In the genomic region with DNA sequence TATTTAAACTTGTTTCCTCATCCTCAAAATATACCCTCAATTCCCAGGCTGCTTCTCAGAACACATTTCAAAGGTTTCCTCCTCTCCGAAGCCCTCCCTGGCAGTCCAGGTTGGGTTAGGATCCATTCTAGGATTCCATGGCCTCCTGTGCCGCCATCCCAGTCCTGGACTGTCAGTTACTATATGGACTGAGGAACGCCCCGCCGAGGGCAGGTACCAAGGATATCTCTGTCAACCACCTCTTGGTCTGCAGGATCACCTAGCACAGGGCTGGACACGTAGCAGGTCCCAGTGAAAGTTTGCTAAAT, we compare ENCODE assay signal across 7 cellular contexts. TPM values are rescaled to one million over a fixed set of nuclear protein-coding genes. Genes with fewer than 3 reads are reported as not detected.
A peak's percentile ranks its signal among the peaks of the same experiment; 100 is the strongest.
DNase-seq lines count a peak whose midpoint lies in the region; ATAC-seq and TF ChIP-seq lines count a peak whose summit lies in the region.
"Had no signal": no experiment of that assay in that cellular context is flagged by ENCODE, and none has a peak within 500 bp of the region (broad histone marks: within the 10 kb centered on the region; RNA-seq: fewer than 3 reads in every experiment).

No MANE protein-coding gene starts in this region.

- TF ChIP-seq CTCF in WTC11 (IDR thresholded peaks at IDR 0.05) (no peak), PC-9 (conservative IDR thresholded peaks at IDR 0.05) (no peak)

- DNase-seq in CD4-positive, CD25-positive, alpha-beta regulatory T cell: no peak
- DNase-seq in WTC11 (ENCODE audit: low spot score) (no peak), PC-9 (no peak), AML-193 (lab: John Stamatoyannopoulos, UW) (no peak)
- no peak for DNase-seq in stimulated activated CD4-positive, alpha-beta T cell treated with anti-CD3 and anti-CD28 coated beads, Interleukin-2, amount 100 ng/mL, for 24 hours
- DNase-seq: cortex of kidney had no signal

- no peak overlapping the region for H3K27ac ChIP-seq in CD4-positive, CD25-positive, alpha-beta regulatory T cell (ENCODE audit: insufficient read depth, low read length, poor library complexity, severe bottlenecking)
- H3K27ac ChIP-seq in mucosa of rectum (ENCODE audit: low read depth in 2 of 2, low read length in 2 of 2): peak overlapping the region; percentile 78 to 97
- H3K27ac ChIP-seq in PC-9: no peak overlapping the region

- peaks cover 9 to 22% (median 15%) of the 10 kb centered on the region in 4 donors for H3K4me1 Mint-ChIP-seq in CD4-positive, CD25-positive, alpha-beta regulatory T cell
- H3K4me1 Mint-ChIP-seq in WTC11: peaks cover 24% of the 10 kb centered on the region

- H3K36me3 Mint-ChIP-seq in CD4-positive, CD25-positive, alpha-beta regulatory T cell: peaks cover 3% of the 10 kb centered on the region
- peaks cover 17% of the 10 kb centered on the region for H3K36me3 Mint-ChIP-seq in WTC11

- H3K9me3 Mint-ChIP-seq in CD4-positive, CD25-positive, alpha-beta regulatory T cell: no peaks in the 10 kb centered on the region
- no peaks in the 10 kb centered on the region for H3K9me3 Mint-ChIP-seq in WTC11

- no peak overlapping the region for H3K4me3 ChIP-seq in CD4-positive, CD25-positive, alpha-beta regulatory T cell (ENCODE audit: low read depth, low read length)
- peak overlapping the region in 1 of 2 donors; percentile 9 for H3K4me3 ChIP-seq in mucosa of rectum (ENCODE audit: low read length in 2 of 2)
- no peak overlapping the region for H3K4me3 ChIP-seq in PC-9

- no peaks in the 10 kb centered on the region for H3K27me3 ChIP-seq in CD4-positive, CD25-positive, alpha-beta regulatory T cell (ENCODE audit: control insufficient read depth, insufficient read depth, low read length)
- no peaks in the 10 kb centered on the region for H3K27me3 ChIP-seq in mucosa of rectum (ENCODE audit: control insufficient read depth in 2 of 2, insufficient read depth in 2 of 2, low read length in 2 of 2)
- no peaks in the 10 kb centered on the region for H3K27me3 ChIP-seq in PC-9 (ENCODE audit: insufficient read depth, low read depth)

- BruUV-seq in PC-9 (replicated peaks; lab: Mats Ljungman, UMichigan): no TSS peak

- intact Hi-C loops in PC-9 (cut with micrococcal nuclease; ENCODE audit: unreplicated experiment): no loop called here

- no peak overlapping the region for H3K4me2 ChIP-seq in PC-9

- H3K9ac ChIP-seq in mucosa of rectum (ENCODE audit: low read depth in 1 of 2, low read length in 2 of 2): peak overlapping the region; percentile 9 to 98

- peak overlapping the region; percentile 69 to 99 (median 70) for H3K4me3 Mint-ChIP-seq in CD4-positive, CD25-positive, alpha-beta regulatory T cell
- H3K4me3 Mint-ChIP-seq in WTC11: peak overlapping the region; percentile 58

- peak overlapping the region in 1 of 3 donors; percentile 62 for H3K27ac Mint-ChIP-seq in CD4-positive, CD25-positive, alpha-beta regulatory T cell
- peak overlapping the region; percentile 99 for H3K27ac Mint-ChIP-seq in WTC11

- no peaks in the 10 kb centered on the region for H3K9me2 ChIP-seq in PC-9 (ENCODE audit: insufficient read depth)

- POLR2A ChIA-PET in WTC11 (lab: Charles Lee): interaction anchor here (1.5 to 3.9 kb wide), 3 partner anchors 19 to 25 kb away, joined by 3 to 32 read pairs (median 3); partner anchors contain the start of genes BLVRB and SERTAD1
- POLR2A ChIA-PET in PC-9 (lab: Charles Lee; ENCODE audit: unreplicated experiment): no interaction called here

- peaks cover 33% of the 10 kb centered on the region; the same call in 1 of the 2 replicates for H3F3A ChIP-seq in PC-9 (ENCODE audit: insufficient read depth, low read depth)

- no peak for ATAC-seq in CD4-positive, CD25-positive, alpha-beta regulatory T cell (ENCODE audit: low read depth in 2 of 2)
- ATAC-seq in WTC11: no peak

- peaks cover 6% of the 10 kb centered on the region for H3K27me3 Mint-ChIP-seq in CD4-positive, CD25-positive, alpha-beta regulatory T cell
- H3K27me3 Mint-ChIP-seq in WTC11 (ENCODE audit: low read depth): no peaks in the 10 kb centered on the region

- CTCF ChIA-PET in WTC11 (lab: Charles Lee): no interaction called here
- CTCF ChIA-PET in PC-9 (lab: Charles Lee): no interaction called here

- H3K9me3 ChIP-seq in CD4-positive, CD25-positive, alpha-beta regulatory T cell (ENCODE audit: control insufficient read depth in 2 of 2, low read length in 2 of 2): no peaks in the 10 kb centered on the region
- H3K9me3 ChIP-seq in mucosa of rectum (ENCODE audit: control insufficient read depth in 2 of 2, low read length in 2 of 2): no peaks in the 10 kb centered on the region
- no peaks in the 10 kb centered on the region for H3K9me3 ChIP-seq in PC-9 (ENCODE audit: insufficient read depth, low read depth)

- no peak overlapping the region for H2AFZ ChIP-seq in PC-9

- peaks cover 12% of the 10 kb centered on the region for H3K36me3 ChIP-seq in CD4-positive, CD25-positive, alpha-beta regulatory T cell (ENCODE audit: control insufficient read depth, insufficient read depth, low read length)
- H3K36me3 ChIP-seq in mucosa of rectum (ENCODE audit: control insufficient read depth in 2 of 2, insufficient read depth in 2 of 2, low read length in 2 of 2) (peaks cover 21 to 26% of the 10 kb centered on the region in 2 donors), PC-9 (ENCODE audit: low read depth) (peaks cover 6% of the 10 kb centered on the region; the same call in 1 of the 2 replicates)

- H3K79me2 ChIP-seq in PC-9 (ENCODE audit: low read depth): peaks cover 30% of the 10 kb centered on the region

- H3K4me1 ChIP-seq in CD4-positive, CD25-positive, alpha-beta regulatory T cell (ENCODE audit: control insufficient read depth, insufficient read depth, low read length, poor library complexity, severe bottlenecking): peaks cover 5% of the 10 kb centered on the region
- H3K4me1 ChIP-seq in mucosa of rectum (ENCODE audit: control insufficient read depth in 2 of 2, insufficient read depth in 2 of 2, low read length in 2 of 2) (peaks cover 10 to 22% of the 10 kb centered on the region in 2 donors), PC-9 (replicated peaks; ENCODE audit: insufficient read depth) (peaks cover 12% of the 10 kb centered on the region)

- peaks cover 20% of the 10 kb centered on the region for H4K20me1 ChIP-seq in PC-9 (ENCODE audit: insufficient read depth)

TF ChIP-seq in WTC11, 78 proteins besides CTCF, POLR2A, EP300 and RAD21 (continues in another document):
- TF ChIP-seq IRF2 (CRISPR knock-in tag; IDR thresholded peaks at IDR 0.05; ENCODE audit: borderline replicate concordance, low read depth) (no peak), NFATC4 (CRISPR knock-in tag; IDR thresholded peaks at IDR 0.05) (no peak), FOXJ3 (CRISPR knock-in tag; IDR thresholded peaks at IDR 0.05; ENCODE audit: borderline replicate concordance) (no peak), E2F5 (CRISPR knock-in tag; IDR thresholded peaks at IDR 0.05) (no peak)
- TF ChIP-seq, protein P1, sequence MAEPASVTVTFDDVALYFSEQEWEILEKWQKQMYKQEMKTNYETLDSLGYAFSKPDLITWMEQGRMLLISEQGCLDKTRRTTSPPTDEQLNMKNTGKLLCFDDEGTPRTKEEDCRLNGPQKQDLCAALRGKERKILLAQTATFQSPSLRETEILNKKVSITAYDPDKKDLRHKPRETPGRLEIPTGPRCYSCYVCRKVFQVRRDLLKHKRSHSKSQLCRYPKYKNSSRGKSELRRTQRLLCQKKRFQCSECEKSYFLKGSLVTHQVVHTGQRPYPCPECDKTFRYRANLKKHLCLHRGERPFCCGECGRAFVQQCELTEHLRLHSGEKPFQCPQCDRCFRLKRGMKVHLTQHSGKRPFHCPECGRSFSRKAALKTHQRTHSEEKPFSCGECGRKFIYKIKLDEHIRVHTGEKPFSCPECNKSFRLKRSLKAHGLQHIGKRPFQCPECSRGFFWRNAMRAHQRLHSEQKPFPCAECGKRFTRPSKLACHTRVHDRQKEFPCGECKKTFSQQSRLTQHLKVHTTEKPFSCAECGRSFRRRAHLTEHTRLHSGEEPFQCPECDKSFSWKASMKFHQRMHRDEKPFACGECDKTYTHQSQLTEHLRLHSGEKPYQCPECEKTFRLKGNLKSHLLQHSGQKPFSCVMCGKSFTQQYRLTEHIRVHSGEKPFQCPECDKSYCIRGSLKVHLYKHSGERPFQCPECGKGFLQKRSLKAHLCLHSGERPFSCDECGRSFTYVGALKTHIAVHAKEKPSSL (CRISPR knock-in tag; conservative IDR thresholded peaks at IDR 0.05): no peak

RNA-seq across cellular contexts. Expression of gene SERTAD3, which starts 1.5 kb away (rescaled TPM):
- total RNA-seq in CD4-positive, CD25-positive, alpha-beta regulatory T cell: 19.5 TPM
- polyA plus RNA-seq in CD4-positive, CD25-positive, alpha-beta regulatory T cell: 1 to 10 TPM; 3.1 to 7.6 (median 6.3) TPM
- 31.9 to 34.6 TPM (median 33.6 TPM) in 3 replicates for total RNA-seq in WTC11 (2021)
- 35.9 and 41.4 TPM in 2 replicates for total RNA-seq in PC-9 (2021)

RNA-seq across cellular contexts. Expression of gene SERTAD1, which starts 19.8 kb away (rescaled TPM):
- 17.0 TPM for total RNA-seq in CD4-positive, CD25-positive, alpha-beta regulatory T cell
- 1 to 10 TPM; 5.5 to 8.5 (median 5.9) TPM for polyA plus RNA-seq in CD4-positive, CD25-positive, alpha-beta regulatory T cell
- total RNA-seq in WTC11 (2021): 6.8 to 8.6 TPM (median 7.4 TPM) in 3 replicates
- total RNA-seq in PC-9 (2021): 7.8 and 8.5 TPM in 2 replicates

RNA-seq across cellular contexts. Expression of gene BLVRB, which starts 20.0 kb away (rescaled TPM):
- 6.2 TPM for total RNA-seq in CD4-positive, CD25-positive, alpha-beta regulatory T cell
- 10 to 100 TPM; 19.1 to 48.6 (median 24.1) TPM for polyA plus RNA-seq in CD4-positive, CD25-positive, alpha-beta regulatory T cell
- total RNA-seq in WTC11 (2021) (35.1 to 38.5 TPM (median 37.1 TPM) in 3 replicates), PC-9 (2021) (204 and 239 TPM in 2 replicates)

RNA-seq across cellular contexts. Expression of gene SPTBN4, which starts 21.2 kb away (rescaled TPM):
- total RNA-seq in CD4-positive, CD25-positive, alpha-beta regulatory T cell: not detected
- not detected for polyA plus RNA-seq in CD4-positive, CD25-positive, alpha-beta regulatory T cell
- total RNA-seq in WTC11 (2021) (2.8 to 5.7 TPM (median 3.9 TPM) in 3 replicates), PC-9 (2021) (0.48 and 0.85 TPM in 2 replicates)

RNA-seq across cellular contexts. Expression of gene PRX, which starts 32.4 kb away (rescaled TPM):
- total RNA-seq in CD4-positive, CD25-positive, alpha-beta regulatory T cell: 1.3 TPM
- under 1 TPM in 3 of 4 donors, not detected in 1; 0.08 to 0.55 (median 0.22) TPM for polyA plus RNA-seq in CD4-positive, CD25-positive, alpha-beta regulatory T cell
- total RNA-seq in WTC11 (2021) (8.2 to 8.4 TPM (median 8.3 TPM) in 3 replicates), PC-9 (2021) (6.6 and 9.2 TPM in 2 replicates)

Comparison
In these comparisons a context has a peak if more than half of its experiments do, and no peak if none do; other contexts are left out.
1. H3K27ac ChIP-seq: peak in mucosa of rectum (2 of 2); none in CD4-positive, CD25-positive, alpha-beta regulatory T cell (single experiment) and PC-9 (single experiment).